In genomic region chr12:104738841-104739642, GRCh38 we compare ENCODE assay signal across 14 cellular contexts.
A peak's percentile ranks its signal among the peaks of the same experiment; 100 is the strongest.
DNase-seq lines count a peak whose midpoint lies in the region; ATAC-seq, FAIRE-seq and TF ChIP-seq lines count a peak whose summit lies in the region.
"Had no signal": no experiment of that assay in that cellular context is flagged by ENCODE, and none has a peak within 500 bp of the region (broad histone marks: within the 10 kb centered on the region; RNA-seq: fewer than 3 reads in every experiment).

No MANE protein-coding gene starts in this region.

- in situ Hi-C loops in K562 (cut with MboI), result no loop called here

- H3K9ac ChIP-seq in K562 (ENCODE audit: insufficient read depth in 1 of 2, low read depth in 2 of 2, low read length in 2 of 2), result peak overlapping the region in 1 of 2 experiments; percentile 17; a peak in 1 of 4 replicates
- H3K9ac ChIP-seq: KMS-11 had no signal

- no peaks in the 10 kb centered on the region; the same call in 1 of the 2 replicates for H4K20me1 ChIP-seq in K562 (replicated peaks; ENCODE audit: control insufficient read depth, insufficient read depth, low read length)

- peak overlapping the region; percentile 74 for H3K27ac Mint-ChIP-seq in CD4-positive, alpha-beta T cell
- H3K27ac Mint-ChIP-seq in naive thymus-derived CD8-positive, alpha-beta T cell, result peak overlapping the region in 8 of 10 donors; percentile 16 to 84 (median 47)

- BruUV-seq in K562 (replicated peaks; lab: Mats Ljungman, UMichigan), result no TSS peak

- H3K79me2 ChIP-seq in K562 (ENCODE audit: control insufficient read depth, insufficient read depth, low read length), result no peaks in the 10 kb centered on the region

- H3K4me1 Mint-ChIP-seq in CD4-positive, alpha-beta T cell (ENCODE audit: low read depth), result peaks cover 75% of the 10 kb centered on the region
- peaks cover 39 to 93% (median 75%) of the 10 kb centered on the region in 4 donors for H3K4me1 Mint-ChIP-seq in naive thymus-derived CD8-positive, alpha-beta T cell

- no peak for TF ChIP-seq CTCF in CD4-positive, alpha-beta T cell (IDR thresholded peaks at IDR 0.05)
- TF ChIP-seq CTCF in HEK293 (tag by site-specific recombination; IDR thresholded peaks at IDR 0.05) (no peak), K562 (IDR thresholded peaks at IDR 0.05 in 2 of 3, conservative IDR thresholded peaks at IDR 0.05 in 1 of 3; ENCODE audit: insufficient read depth in 2 of 3, low read depth in 1 of 3, low read length in 3 of 3) (no peak)

- ATAC-seq in CD4-positive, alpha-beta T cell (ENCODE audit: poor library complexity), result no peak
- no peak for ATAC-seq in K562
- no peak for ATAC-seq in naive thymus-derived CD8-positive, alpha-beta T cell
- no peak for ATAC-seq in GM18517 (IDR thresholded peaks at IDR 0.05; ENCODE audit: unreplicated experiment)
- no peak for ATAC-seq in GM19023 (IDR thresholded peaks at IDR 0.05; ENCODE audit: unreplicated experiment)
- no peak for ATAC-seq in left colon
- ATAC-seq: sciatic nerve had no signal

- H3K4me3 Mint-ChIP-seq in CD4-positive, alpha-beta T cell, result peak overlapping the region; percentile 13
- H3K4me3 Mint-ChIP-seq in naive thymus-derived CD8-positive, alpha-beta T cell, result peak overlapping the region in 3 of 10 donors; percentile 20 to 52 (median 29)

- POLR2A ChIA-PET in CD4-positive, alpha-beta T cell (lab: Charles Lee), result interaction anchor here (1.6 kb wide), 1 partner anchor 19 kb away, joined by 3 read pairs; no protein-coding TSS in a partner anchor
- POLR2A ChIA-PET in HEK293 (lab: Yijun Ruan, JAX), result no interaction called here
- POLR2A ChIA-PET in K562 (lab: Yijun Ruan, JAX), result interaction anchor here (0.8 to 1.0 kb wide), 2 partner anchors 10 to 18 kb away, joined by 3 to 4 read pairs; no protein-coding TSS in a partner anchor
- POLR2A ChIA-PET in naive thymus-derived CD8-positive, alpha-beta T cell (lab: Charles Lee), result interaction anchor here (0.9 kb wide), 1 partner anchor 44 kb away, joined by 3 read pairs; no protein-coding TSS in a partner anchor

- no peak for TF ChIP-seq EP300 in K562 (IDR thresholded peaks at IDR 0.05; ENCODE audit: low read length)

- 80% methylated on average over 13 of the region's 14 CpGs for WGBS in K562 (ENCODE audit: insufficient coverage, low coverage, missing lambda C conversion rate)

- H3K4me2 ChIP-seq in K562 (ENCODE audit: insufficient read depth, low read length), result no peak overlapping the region
- H3K4me2 ChIP-seq: KMS-11 had no signal

- H3K9me3 Mint-ChIP-seq in CD4-positive, alpha-beta T cell, result no peaks in the 10 kb centered on the region
- peaks cover 0 to 2% (median 0%) of the 10 kb centered on the region in 9 donors for H3K9me3 Mint-ChIP-seq in naive thymus-derived CD8-positive, alpha-beta T cell

- intact Hi-C loops in CD4-positive, alpha-beta T cell (cut with DNase I, micrococcal nuclease), result no loop called here
- intact Hi-C loops in K562 (cut with micrococcal nuclease) (no loop called here), left colon (cut with DNase I, micrococcal nuclease) (no loop called here)

- CTCF ChIA-PET in CD4-positive, alpha-beta T cell (lab: Charles Lee), result interaction anchor here (1.2 kb wide), 1 partner anchor 9 kb away, joined by 4 read pairs; no protein-coding TSS in a partner anchor
- CTCF ChIA-PET in HEK293 (lab: Yijun Ruan, JAX), result interaction anchor here (0.5 to 0.9 kb wide), 3 partner anchors 52 to 351 kb away, joined by 3 read pairs; no protein-coding TSS in a partner anchor
- CTCF ChIA-PET in K562 (lab: Yijun Ruan, JAX; ENCODE audit: low intra/inter-chr PET ratio), result no interaction called here

- no peaks in the 10 kb centered on the region for H3K36me3 Mint-ChIP-seq in CD4-positive, alpha-beta T cell (ENCODE audit: low read depth)
- H3K36me3 Mint-ChIP-seq in naive thymus-derived CD8-positive, alpha-beta T cell, result peaks cover 0 to 8% (median 0%) of the 10 kb centered on the region in 3 donors

- H2AFZ ChIP-seq in K562 (ENCODE audit: low read depth, low read length), result no peak overlapping the region

- H3K36me3 ChIP-seq in HEK293 (ENCODE audit: control insufficient read depth in 2 of 2, insufficient read depth in 1 of 2, low read length in 2 of 2) (no peaks in the 10 kb centered on the region), K562 (ENCODE audit: control insufficient read depth, insufficient read depth, low read length) (no peaks in the 10 kb centered on the region)
- H3K36me3 ChIP-seq: suprapubic skin had no signal

- H3K27me3 Mint-ChIP-seq in CD4-positive, alpha-beta T cell, result no peaks in the 10 kb centered on the region
- no peaks in the 10 kb centered on the region for H3K27me3 Mint-ChIP-seq in naive thymus-derived CD8-positive, alpha-beta T cell

- H3K4me3 ChIP-seq in HEK293 (ENCODE audit: low read depth, low read length), result no peak overlapping the region
- no peak overlapping the region for H3K4me3 ChIP-seq in K562
- H3K4me3 ChIP-seq: suprapubic skin had no signal

- H3K9me3 ChIP-seq in CD4-positive, alpha-beta T cell (ENCODE audit: control insufficient read depth, low read length), result no peaks in the 10 kb centered on the region
- H3K9me3 ChIP-seq in HEK293 (ENCODE audit: control insufficient read depth, insufficient read depth, low read depth, low read length), result no peaks in the 10 kb centered on the region
- no peaks in the 10 kb centered on the region for H3K9me3 ChIP-seq in K562 (replicated peaks; ENCODE audit: control insufficient read depth, insufficient read depth, low read depth, low read length)
- H3K9me3 ChIP-seq: suprapubic skin had no signal

- H3K27me3 ChIP-seq in CD4-positive, alpha-beta T cell (ENCODE audit: control insufficient read depth, insufficient read depth, low read length), result no peaks in the 10 kb centered on the region
- H3K27me3 ChIP-seq in K562 (ENCODE audit: control insufficient read depth in 2 of 2, insufficient read depth in 2 of 2, low read length in 2 of 2), result no peaks in the 10 kb centered on the region
- H3K27me3 ChIP-seq: suprapubic skin had no signal

- no peak for DNase-seq in CD4-positive, alpha-beta T cell
- DNase-seq in K562 (ENCODE audit: extremely low read depth in 1 of 4, low spot score in 3 of 4) (no peak), left colon (no peak)
- DNase-seq in naive thymus-derived CD8-positive, alpha-beta T cell, result no peak
- no peak for DNase-seq in stimulated activated naive CD4-positive, alpha-beta T cell treated with Interleukin-2 at 50 U/mL for 16 hours (lab: John Stamatoyannopoulos, UW)
- DNase-seq: NCI-H82, SIG-M5 had no signal

- H3K4me1 ChIP-seq in HEK293 (ENCODE audit: control insufficient read depth, insufficient read depth, low read length) (no peaks in the 10 kb centered on the region), K562 (replicated peaks in 1 of 2; ENCODE audit: control insufficient read depth in 2 of 2, insufficient read depth in 2 of 2, low read length in 2 of 2) (peaks cover 0 to 7% of the 10 kb centered on the region in 2 experiments; a peak in 2 of 5 replicates)

- no peak overlapping the region for H3K27ac ChIP-seq in CD4-positive, alpha-beta T cell (ENCODE audit: low read depth, low read length)
- H3K27ac ChIP-seq in HEK293 (ENCODE audit: extremely low read depth, low read depth, low read length) (no peak overlapping the region), K562 (ENCODE audit: extremely low read depth, low read depth, low read length) (no peak overlapping the region)
- H3K27ac ChIP-seq: KMS-11, suprapubic skin had no signal

- H3K9me1 ChIP-seq in K562 (ENCODE audit: control insufficient read depth, insufficient read depth, low read length), result no peaks in the 10 kb centered on the region

- no peak for FAIRE-seq in K562 (lab: Jason Lieb, UNC)
- FAIRE-seq: G401.6 had no signal

- no peak for TF ChIP-seq POLR2A in K562 (conservative IDR thresholded peaks at IDR 0.05)

- TF ChIP-seq RAD21 in K562 (CRISPR knock-in tag; conservative IDR thresholded peaks at IDR 0.05 in 1 of 2, IDR thresholded peaks at IDR 0.05 in 1 of 2), result no peak

TF ChIP-seq in HEK293, 187 proteins besides CTCF, POLR2A, EP300 and RAD21:
- TF ChIP-seq ZNF292 (tag by site-specific recombination; IDR thresholded peaks at IDR 0.05; ENCODE audit: borderline replicate concordance, low read depth) (no peak), PRDM1 (tag by site-specific recombination; IDR thresholded peaks at IDR 0.05) (peak; percentile 84)

TF ChIP-seq in K562, 482 proteins besides CTCF, POLR2A, EP300 and RAD21:
- TF ChIP-seq ATF1 (CRISPR knock-in tag; IDR thresholded peaks at IDR 0.05) (no peak), ATF1 (tag; IDR thresholded peaks at IDR 0.05) (no peak), RBM25 (IDR thresholded peaks at IDR 0.05; ENCODE audit: low read depth, low read length, severe bottlenecking) (peak; percentile 80), ADNP (tag; IDR thresholded peaks at IDR 0.05) (0 out of 2 replicates have a peak, but pooled peaks have one; percentile 34)
